In genomic region chr15:68604840-68605502, GRCh38 we compare ENCODE assay signal across 8 cellular contexts. TPM values are rescaled to one million over a fixed set of nuclear protein-coding genes. Genes with fewer than 3 reads are reported as not detected.
DNase-seq lines count a peak whose midpoint lies in the region; TF ChIP-seq lines count a peak whose summit lies in the region.
"Not testable (repeated sequence)": the region's sequence is repeated elsewhere in the genome, so short reads cannot be mapped to it uniquely, and the experiment has no call there.

No MANE protein-coding gene starts in this region.

- peaks cover 14% of the 10 kb centered on the region for H3K79me2 ChIP-seq in ACC112 (ENCODE audit: control insufficient read depth, insufficient read depth, low read length, unreplicated experiment)

- peaks cover 68% of the 10 kb centered on the region for H3K4me1 ChIP-seq in ACC112 (ENCODE audit: control insufficient read depth, insufficient read depth, low read length, unreplicated experiment)

- not testable (repeated sequence) for H3K27me3 ChIP-seq in ACC112 (ENCODE audit: insufficient read depth, low read length)

- in situ Hi-C loops in SK-MEL-5 (cut with HindIII; ENCODE audit: low pct_unique_long_range_greater_than_20kb, low sequenced_read_pairs): not testable (repeated sequence)

- peak overlapping the region; percentile 59 for H3K27ac ChIP-seq in ACC112 (ENCODE audit: low read depth, low read length)

- peak; percentile 74 for DNase-seq in GM04504 (ENCODE audit: low read depth)
- peak; percentile 89 for DNase-seq in LHCN-M2 (ENCODE audit: low read depth)
- peak; percentile 33 to 54 for DNase-seq in NCI-H446 (lab: John Stamatoyannopoulos, UW)
- DNase-seq in SK-MEL-5 (ENCODE audit: low read depth, low spot score): peak; percentile 13
- DNase-seq in cerebellar cortex (ENCODE audit: low spot score): peak; percentile 78
- DNase-seq in fibroblast of the aortic adventitia (ENCODE audit: low read depth): peak; percentile 89
- peak; percentile 44 for DNase-seq in myocyte (ENCODE audit: low read depth)

- H3K4me3 ChIP-seq in ACC112 (ENCODE audit: low read depth, low read length); fibroblast of the aortic adventitia (ENCODE audit: low read depth, low read length): not testable (repeated sequence)

- not testable (repeated sequence) for TF ChIP-seq CTCF in fibroblast of the aortic adventitia (IDR thresholded peaks at IDR 0.05; ENCODE audit: insufficient read depth, low read length)

- H2AFZ ChIP-seq in ACC112 (ENCODE audit: low read length, unreplicated experiment): not testable (repeated sequence)

- not testable (repeated sequence) for H3K36me3 ChIP-seq in ACC112 (ENCODE audit: insufficient read depth, low read length)

RNA-seq across cellular contexts. Expression of gene CORO2B, which starts 26.2 kb away (rescaled TPM):
- total RNA-seq in LHCN-M2 (2014; rRNA removed) (18.3 and 20.3 TPM in 2 replicates), fibroblast of the aortic adventitia (ENCODE audit: low replicate concordance) (8.1 and 23.3 TPM in 2 replicates), myocyte (1.7 and 3.2 TPM in 2 replicates)
- 7.8 TPM for polyA plus RNA-seq in LHCN-M2 (2012)
- 0.13 TPM in 1 of 2 replicates, not detected in the other for total RNA-seq in SK-MEL-5 (2014; rRNA removed; shearing (Covaris generic))
- 0.03 and 0.06 TPM in 2 replicates for polyA plus RNA-seq in SK-MEL-5 (2015; cell fraction: cytosol; rRNA removed)
- polyA plus RNA-seq in SK-MEL-5 (2015; cell fraction: nucleus; rRNA removed): not detected in 2 replicates
- polyA plus RNA-seq in myocyte (2012): 33.3 TPM

Comparison
In these comparisons a context has a peak if more than half of its experiments do, and no peak if none do; other contexts are left out.
1. DNase-seq: peak in every context shown above with its lines; median percentile 89 in LHCN-M2; 89 in fibroblast of the aortic adventitia; 78 in cerebellar cortex; 74 in GM04504; 44 in myocyte; 44 in NCI-H446; 13 in SK-MEL-5.